2 cellular contexts compared by ENCODE assay signal in the genomic region with DNA sequence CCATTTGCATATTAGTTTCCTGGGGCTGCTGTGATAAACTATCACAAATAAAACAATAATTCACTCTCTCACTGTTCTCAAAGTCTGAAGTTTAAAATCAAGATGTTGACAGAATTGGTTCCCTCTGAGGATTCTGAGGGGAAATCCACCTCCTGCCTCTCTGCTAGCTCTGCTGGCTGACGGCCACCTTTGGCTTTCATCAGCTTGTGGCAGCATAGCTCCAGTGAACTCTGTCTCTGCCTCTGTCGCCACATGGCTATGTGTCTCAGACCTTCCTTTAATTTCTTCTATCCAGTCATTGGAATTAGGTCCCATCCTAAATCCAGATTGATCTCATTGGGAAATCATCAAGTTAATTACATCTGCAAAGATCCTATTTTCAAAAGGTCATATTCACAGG.
TF ChIP-seq lines count a peak whose summit lies in the region.

No MANE protein-coding gene starts in this region.

TF ChIP-seq in GM23338, 12 proteins besides CTCF, POLR2A, EP300 and RAD21 (continued from another document):
- TF ChIP-seq, protein P1, sequence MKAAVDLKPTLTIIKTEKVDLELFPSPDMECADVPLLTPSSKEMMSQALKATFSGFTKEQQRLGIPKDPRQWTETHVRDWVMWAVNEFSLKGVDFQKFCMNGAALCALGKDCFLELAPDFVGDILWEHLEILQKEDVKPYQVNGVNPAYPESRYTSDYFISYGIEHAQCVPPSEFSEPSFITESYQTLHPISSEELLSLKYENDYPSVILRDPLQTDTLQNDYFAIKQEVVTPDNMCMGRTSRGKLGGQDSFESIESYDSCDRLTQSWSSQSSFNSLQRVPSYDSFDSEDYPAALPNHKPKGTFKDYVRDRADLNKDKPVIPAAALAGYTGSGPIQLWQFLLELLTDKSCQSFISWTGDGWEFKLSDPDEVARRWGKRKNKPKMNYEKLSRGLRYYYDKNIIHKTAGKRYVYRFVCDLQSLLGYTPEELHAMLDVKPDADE (IDR thresholded peaks at IDR 0.05), result no peak
- no peak for TF ChIP-seq EZH2phosphoT487 (IDR thresholded peaks at IDR 0.05; ENCODE audit: unreplicated experiment)
- no peak for TF ChIP-seq REST (IDR thresholded peaks at IDR 0.05; ENCODE audit: unreplicated experiment)
- TF ChIP-seq, protein P2, sequence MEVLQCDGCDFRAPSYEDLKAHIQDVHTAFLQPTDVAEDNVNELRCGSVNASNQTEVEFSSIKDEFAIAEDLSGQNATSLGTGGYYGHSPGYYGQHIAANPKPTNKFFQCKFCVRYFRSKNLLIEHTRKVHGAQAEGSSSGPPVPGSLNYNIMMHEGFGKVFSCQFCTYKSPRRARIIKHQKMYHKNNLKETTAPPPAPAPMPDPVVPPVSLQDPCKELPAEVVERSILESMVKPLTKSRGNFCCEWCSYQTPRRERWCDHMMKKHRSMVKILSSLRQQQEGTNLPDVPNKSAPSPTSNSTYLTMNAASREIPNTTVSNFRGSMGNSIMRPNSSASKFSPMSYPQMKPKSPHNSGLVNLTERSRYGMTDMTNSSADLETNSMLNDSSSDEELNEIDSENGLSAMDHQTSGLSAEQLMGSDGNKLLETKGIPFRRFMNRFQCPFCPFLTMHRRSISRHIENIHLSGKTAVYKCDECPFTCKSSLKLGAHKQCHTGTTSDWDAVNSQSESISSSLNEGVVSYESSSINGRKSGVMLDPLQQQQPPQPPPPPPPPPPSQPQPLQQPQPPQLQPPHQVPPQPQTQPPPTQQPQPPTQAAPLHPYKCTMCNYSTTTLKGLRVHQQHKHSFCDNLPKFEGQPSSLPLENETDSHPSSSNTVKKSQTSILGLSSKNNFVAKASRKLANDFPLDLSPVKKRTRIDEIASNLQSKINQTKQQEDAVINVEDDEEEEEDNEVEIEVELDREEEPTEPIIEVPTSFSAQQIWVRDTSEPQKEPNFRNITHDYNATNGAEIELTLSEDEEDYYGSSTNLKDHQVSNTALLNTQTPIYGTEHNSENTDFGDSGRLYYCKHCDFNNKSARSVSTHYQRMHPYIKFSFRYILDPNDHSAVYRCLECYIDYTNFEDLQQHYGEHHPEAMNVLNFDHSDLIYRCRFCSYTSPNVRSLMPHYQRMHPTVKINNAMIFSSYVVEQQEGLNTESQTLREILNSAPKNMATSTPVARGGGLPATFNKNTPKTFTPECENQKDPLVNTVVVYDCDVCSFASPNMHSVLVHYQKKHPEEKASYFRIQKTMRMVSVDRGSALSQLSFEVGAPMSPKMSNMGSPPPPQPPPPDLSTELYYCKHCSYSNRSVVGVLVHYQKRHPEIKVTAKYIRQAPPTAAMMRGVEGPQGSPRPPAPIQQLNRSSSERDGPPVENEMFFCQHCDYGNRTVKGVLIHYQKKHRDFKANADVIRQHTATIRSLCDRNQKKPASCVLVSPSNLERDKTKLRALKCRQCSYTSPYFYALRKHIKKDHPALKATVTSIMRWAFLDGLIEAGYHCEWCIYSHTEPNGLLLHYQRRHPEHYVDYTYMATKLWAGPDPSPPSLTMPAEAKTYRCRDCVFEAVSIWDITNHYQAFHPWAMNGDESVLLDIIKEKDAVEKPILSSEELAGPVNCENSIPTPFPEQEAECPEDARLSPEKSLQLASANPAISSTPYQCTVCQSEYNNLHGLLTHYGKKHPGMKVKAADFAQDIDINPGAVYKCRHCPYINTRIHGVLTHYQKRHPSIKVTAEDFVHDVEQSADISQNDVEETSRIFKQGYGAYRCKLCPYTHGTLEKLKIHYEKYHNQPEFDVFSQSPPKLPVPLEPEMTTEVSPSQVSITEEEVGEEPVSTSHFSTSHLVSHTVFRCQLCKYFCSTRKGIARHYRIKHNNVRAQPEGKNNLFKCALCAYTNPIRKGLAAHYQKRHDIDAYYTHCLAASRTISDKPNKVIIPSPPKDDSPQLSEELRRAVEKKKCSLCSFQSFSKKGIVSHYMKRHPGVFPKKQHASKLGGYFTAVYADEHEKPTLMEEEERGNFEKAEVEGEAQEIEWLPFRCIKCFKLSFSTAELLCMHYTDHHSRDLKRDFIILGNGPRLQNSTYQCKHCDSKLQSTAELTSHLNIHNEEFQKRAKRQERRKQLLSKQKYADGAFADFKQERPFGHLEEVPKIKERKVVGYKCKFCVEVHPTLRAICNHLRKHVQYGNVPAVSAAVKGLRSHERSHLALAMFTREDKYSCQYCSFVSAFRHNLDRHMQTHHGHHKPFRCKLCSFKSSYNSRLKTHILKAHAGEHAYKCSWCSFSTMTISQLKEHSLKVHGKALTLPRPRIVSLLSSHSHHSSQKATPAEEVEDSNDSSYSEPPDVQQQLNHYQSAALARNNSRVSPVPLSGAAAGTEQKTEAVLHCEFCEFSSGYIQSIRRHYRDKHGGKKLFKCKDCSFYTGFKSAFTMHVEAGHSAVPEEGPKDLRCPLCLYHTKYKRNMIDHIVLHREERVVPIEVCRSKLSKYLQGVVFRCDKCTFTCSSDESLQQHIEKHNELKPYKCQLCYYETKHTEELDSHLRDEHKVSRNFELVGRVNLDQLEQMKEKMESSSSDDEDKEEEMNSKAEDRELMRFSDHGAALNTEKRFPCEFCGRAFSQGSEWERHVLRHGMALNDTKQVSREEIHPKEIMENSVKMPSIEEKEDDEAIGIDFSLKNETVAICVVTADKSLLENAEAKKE (CRISPR knock-in tag; IDR thresholded peaks at IDR 0.05), result no peak
- TF ChIP-seq CREB1 (CRISPR knock-in tag; IDR thresholded peaks at IDR 0.05; ENCODE audit: low read depth), result no peak
- TF ChIP-seq NANOG (IDR thresholded peaks at IDR 0.05; ENCODE audit: borderline replicate concordance), result no peak

TF ChIP-seq in HEK293T, 16 proteins besides CTCF, POLR2A, EP300 and RAD21 (continued from another document):
- TF ChIP-seq CTBP1 (IDR thresholded peaks at IDR 0.05; ENCODE audit: borderline replicate concordance) (no peak), SP1 (IDR thresholded peaks at IDR 0.05) (no peak), BHLHE40 (IDR thresholded peaks at IDR 0.05; ENCODE audit: borderline replicate concordance) (no peak), FOXM1 (IDR thresholded peaks at IDR 0.05; ENCODE audit: borderline replicate concordance) (no peak), L3MBTL2 (conservative IDR thresholded peaks at IDR 0.05) (no peak)
